ENCODE assay signal across 10 cellular contexts in genomic region chr5:107104774-107105050, GRCh38.
DNase-seq lines count a peak whose midpoint lies in the region; ATAC-seq lines count a peak whose summit lies in the region.
"Had no signal": no experiment of that assay in that cellular context is flagged by ENCODE, and none has a peak within 500 bp of the region (broad histone marks: within the 10 kb centered on the region; RNA-seq: fewer than 3 reads in every experiment).

No MANE protein-coding gene starts in this region.

- no peak overlapping the region for H2AK5ac ChIP-seq in mesenchymal stem cell (ENCODE audit: low read length, severe bottlenecking)

- peaks cover 17% of the 10 kb centered on the region for H3K9me3 ChIP-seq in mesenchymal stem cell (ENCODE audit: control insufficient read depth, low read length)

- ATAC-seq in GM18511 (IDR thresholded peaks at IDR 0.05; ENCODE audit: unreplicated experiment), result peak; percentile 96
- peak; percentile 96 for ATAC-seq in HG02938 (IDR thresholded peaks at IDR 0.05; ENCODE audit: unreplicated experiment)
- ATAC-seq: activated T-cell treated with anti-CD3 and anti-CD28 coated beads, Interleukin-2, amount 50 U/mL, for 4 hours had no signal

- no peak overlapping the region for H2BK15ac ChIP-seq in mesenchymal stem cell (ENCODE audit: low read depth, poor library complexity, severe bottlenecking)

- no peak overlapping the region for H3K4me2 ChIP-seq in mesenchymal stem cell (ENCODE audit: low read length, poor library complexity, severe bottlenecking)

- H3K4me3 Mint-ChIP-seq in activated CD4-positive, alpha-beta memory T cell treated with anti-CD3 and anti-CD28 coated beads, Interleukin-2, amount 10 ng/mL, durations not matched to agents 7 days and 5 days, result no peak overlapping the region
- H3K4me3 Mint-ChIP-seq: activated T-cell treated with anti-CD3 and anti-CD28 coated beads, Interleukin-2, amount 50 U/mL, for 4 hours had no signal

- 47% methylated on average over 2 of the region's 3 CpGs for WGBS in mesenchymal stem cell

- H3K18ac ChIP-seq in mesenchymal stem cell (ENCODE audit: low read depth in 1 of 2, low read length in 2 of 2), result no peak overlapping the region

- no peak overlapping the region for H2BK120ac ChIP-seq in mesenchymal stem cell (ENCODE audit: low read depth, low read length)

- H3K14ac ChIP-seq in mesenchymal stem cell (ENCODE audit: low read length in 2 of 2), result no peak overlapping the region

- POLR2A ChIA-PET in activated CD4-positive, alpha-beta memory T cell treated with anti-CD3 and anti-CD28 coated beads, Interleukin-2, amount 10 ng/mL, durations not matched to agents 7 days and 5 days (lab: Charles Lee), result no interaction called here

- H3K79me1 ChIP-seq in mesenchymal stem cell (replicated peaks; ENCODE audit: low read length, poor library complexity, severe bottlenecking), result no peaks in the 10 kb centered on the region

- no peaks in the 10 kb centered on the region for H3K36me3 ChIP-seq in mesenchymal stem cell (ENCODE audit: control insufficient read depth in 1 of 2, insufficient read depth in 2 of 2, low read depth in 1 of 2, low read length in 2 of 2)

- no peaks in the 10 kb centered on the region for H3K4me1 Mint-ChIP-seq in activated CD4-positive, alpha-beta memory T cell treated with anti-CD3 and anti-CD28 coated beads, Interleukin-2, amount 10 ng/mL, durations not matched to agents 7 days and 5 days

- H3K4ac ChIP-seq in mesenchymal stem cell (ENCODE audit: low read depth in 1 of 2, low read length in 2 of 2), result no peak overlapping the region

- CTCF ChIA-PET in activated CD4-positive, alpha-beta memory T cell treated with anti-CD3 and anti-CD28 coated beads, Interleukin-2, amount 10 ng/mL, durations not matched to agents 7 days and 5 days (lab: Charles Lee), result no interaction called here

- no peaks in the 10 kb centered on the region for H3K36me3 Mint-ChIP-seq in activated CD4-positive, alpha-beta memory T cell treated with anti-CD3 and anti-CD28 coated beads, Interleukin-2, amount 10 ng/mL, durations not matched to agents 7 days and 5 days (ENCODE audit: low read depth)

- H2AFZ ChIP-seq in mesenchymal stem cell (ENCODE audit: low read depth, low read length), result no peak overlapping the region

- no peak overlapping the region for H3K4me3 ChIP-seq in mesenchymal stem cell (ENCODE audit: insufficient read depth in 1 of 2, low read depth in 1 of 2, low read length in 2 of 2)

- no peaks in the 10 kb centered on the region for H3K9me3 Mint-ChIP-seq in activated CD4-positive, alpha-beta memory T cell treated with anti-CD3 and anti-CD28 coated beads, Interleukin-2, amount 10 ng/mL, durations not matched to agents 7 days and 5 days
- H3K9me3 Mint-ChIP-seq: activated T-cell treated with anti-CD3 and anti-CD28 coated beads, Interleukin-2, amount 50 U/mL, for 4 hours had no signal

- no peaks in the 10 kb centered on the region for H3K27me3 ChIP-seq in mesenchymal stem cell (ENCODE audit: control insufficient read depth in 1 of 2, insufficient read depth in 1 of 2, low read length in 2 of 2)

- peaks cover 4% of the 10 kb centered on the region for H3K4me1 ChIP-seq in mesenchymal stem cell (ENCODE audit: control insufficient read depth, insufficient read depth, low read depth, low read length)

- H3K23ac ChIP-seq in mesenchymal stem cell (ENCODE audit: low read length in 2 of 2), result no peak overlapping the region

- H4K91ac ChIP-seq in mesenchymal stem cell (ENCODE audit: low read length), result no peak overlapping the region

- in situ Hi-C loops in SK-MEL-5 (cut with HindIII; ENCODE audit: low pct_unique_long_range_greater_than_20kb, low sequenced_read_pairs), result no loop called here

- no peak overlapping the region for H3K9ac ChIP-seq in mesenchymal stem cell (ENCODE audit: low read length)

- no peak overlapping the region for H3K27ac Mint-ChIP-seq in activated CD4-positive, alpha-beta memory T cell treated with anti-CD3 and anti-CD28 coated beads, Interleukin-2, amount 10 ng/mL, durations not matched to agents 7 days and 5 days

- no peak overlapping the region for H4K8ac ChIP-seq in mesenchymal stem cell (ENCODE audit: low read length)

- no peaks in the 10 kb centered on the region for H3K27me3 Mint-ChIP-seq in activated CD4-positive, alpha-beta memory T cell treated with anti-CD3 and anti-CD28 coated beads, Interleukin-2, amount 10 ng/mL, durations not matched to agents 7 days and 5 days

- DNase-seq in SK-MEL-5 (ENCODE audit: low read depth, low spot score), result peak; percentile 42
- DNase-seq in mesenchymal stem cell, result no peak
- DNase-seq in DMS79 treated with DMSO at 0.1 percent for 48 hours (lab: John Stamatoyannopoulos, UW), result no peak
- no peak for DNase-seq in activated CD4-positive, alpha-beta memory T cell treated with anti-CD3 and anti-CD28 coated beads, Interleukin-2, amount 10 ng/mL, durations not matched to agents 7 days and 5 days
- DNase-seq in T1000 (lab: John Stamatoyannopoulos, UW), result no peak
- DNase-seq in NCI-H226, result no peak
- DNase-seq: activated T-cell treated with anti-CD3 and anti-CD28 coated beads, Interleukin-2, amount 50 U/mL, for 4 hours; stimulated activated CD4-positive, alpha-beta T cell treated with anti-CD3 and anti-CD28 coated beads, Interleukin-2, amount 100 ng/mL, for 48 hours had no signal

- H2BK5ac ChIP-seq in mesenchymal stem cell (ENCODE audit: low read depth, low read length, poor library complexity, severe bottlenecking), result no peak overlapping the region

- no peak overlapping the region for H2BK12ac ChIP-seq in mesenchymal stem cell (ENCODE audit: low read length in 2 of 2)

- peak overlapping the region; percentile 19 for H3K27ac ChIP-seq in mesenchymal stem cell (ENCODE audit: low read length, poor library complexity, severe bottlenecking)
